18 cellular contexts compared by ENCODE assay signal in the genomic region with DNA sequence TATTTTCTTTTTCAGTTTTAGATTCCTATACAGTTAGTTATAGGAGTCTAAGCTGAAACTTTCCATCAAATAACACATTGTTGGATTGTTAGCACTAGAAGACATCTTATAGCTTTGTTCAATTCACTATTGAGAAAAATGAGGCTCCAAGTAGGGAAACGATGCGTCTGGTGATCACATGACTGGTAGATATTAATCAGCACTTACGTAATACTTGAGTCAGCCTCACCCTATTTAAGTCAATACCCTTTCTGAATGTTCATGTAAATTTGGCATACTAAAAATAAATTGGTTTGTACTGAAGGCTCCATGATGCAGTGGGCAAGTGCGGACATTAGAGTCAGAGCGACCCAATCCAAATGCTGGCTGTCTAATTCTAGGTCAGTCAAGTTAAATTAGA.
DNase-seq lines count a peak whose midpoint lies in the region; ATAC-seq and TF ChIP-seq lines count a peak whose summit lies in the region.
"Had no signal": no experiment of that assay in that cellular context is flagged by ENCODE, and none has a peak within 500 bp of the region (broad histone marks: within the 10 kb centered on the region; RNA-seq: fewer than 3 reads in every experiment).

No MANE protein-coding gene starts in this region.

- peaks cover 4% of the 10 kb centered on the region for H3K9me3 ChIP-seq in adipocyte (ENCODE audit: control insufficient read depth, low read length)
- H3K9me3 ChIP-seq: ascending aorta, thoracic aorta had no signal

- DNase-seq in EH (ENCODE audit: low read depth) (peak; percentile 54), M059J (ENCODE audit: low read depth) (peak; percentile 54), adipocyte (ENCODE audit: low read depth) (peak; percentile 36), foreskin keratinocyte (peak; percentile 47 to 73), cortex of kidney (lab: John Stamatoyannopoulos, UW) (no peak), posterior cingulate gyrus (no peak)
- DNase-seq: activated CD4-positive, alpha-beta T cell treated with anti-CD3 and anti-CD28 coated beads, Interleukin-2, amount 10 ng/mL, durations not matched to agents 7 days and 5 days; activated naive CD4-positive, alpha-beta T cell treated with Interleukin-2 at 50 U/mL for 16 hours; AML-193; Calu3; H9; NCI-H1930; NCI-H446; spleen had no signal

- H3K27ac ChIP-seq in foreskin keratinocyte: peak overlapping the region; percentile 58
- H3K27ac ChIP-seq: ascending aorta, spleen, thoracic aorta had no signal

- H3K27me3 ChIP-seq in adipocyte (replicated peaks; ENCODE audit: control insufficient read depth, insufficient read depth, low read length) (peaks cover 8% of the 10 kb centered on the region), foreskin keratinocyte (no peaks in the 10 kb centered on the region)
- H3K27me3 ChIP-seq: ascending aorta, spleen had no signal

- H3K9ac ChIP-seq in adipocyte (ENCODE audit: low read length): no peak overlapping the region

- ATAC-seq in foreskin keratinocyte (peak; percentile 88), HG03280 (IDR thresholded peaks at IDR 0.05; ENCODE audit: unreplicated experiment) (no peak), GM19035 (IDR thresholded peaks at IDR 0.05; ENCODE audit: unreplicated experiment) (no peak)

- TF ChIP-seq CTCF in foreskin keratinocyte (conservative IDR thresholded peaks at IDR 0.05): no peak

- no peaks in the 10 kb centered on the region for H3K36me3 ChIP-seq in adipocyte (ENCODE audit: control insufficient read depth, insufficient read depth, low read length, severe bottlenecking)
- H3K36me3 ChIP-seq: ascending aorta, spleen, thoracic aorta had no signal

- H3K4me1 ChIP-seq in adipocyte (ENCODE audit: control insufficient read depth, insufficient read depth, low read length): peaks cover 4% of the 10 kb centered on the region
- peaks cover 11% of the 10 kb centered on the region for H3K4me1 ChIP-seq in foreskin keratinocyte
- H3K4me1 ChIP-seq: ascending aorta, spleen had no signal

- intact Hi-C loops in posterior cingulate gyrus (cut with DNase I): no loop called here

- no peak overlapping the region for H3K4me3 ChIP-seq in adipocyte (ENCODE audit: low read length)
- H3K4me3 ChIP-seq: ascending aorta, spleen, thoracic aorta had no signal

Comparison
In these comparisons a context has a peak if more than half of its experiments do, and no peak if none do; other contexts are left out.
1. DNase-seq: peak in EH (single experiment), M059J (single experiment), adipocyte (single experiment) and foreskin keratinocyte (2 of 2); none in cortex of kidney (single experiment) and posterior cingulate gyrus (0 of 10).